In genomic region chr9:20558609-20559016, GRCh38 we compare ENCODE assay signal across 8 cellular contexts.
A peak's percentile ranks its signal among the peaks of the same experiment; 100 is the strongest.
DNase-seq lines count a peak whose midpoint lies in the region; ATAC-seq and TF ChIP-seq lines count a peak whose summit lies in the region.

No MANE protein-coding gene starts in this region.

- H3K36me3 Mint-ChIP-seq in T-helper 17 cell (ENCODE audit: low read depth) = no peaks in the 10 kb centered on the region

- H3K4me1 ChIP-seq in smooth muscle cell (ENCODE audit: low read depth) (peaks cover 18% of the 10 kb centered on the region), body of pancreas (peaks cover 24% of the 10 kb centered on the region)

- ATAC-seq in GM19035 (IDR thresholded peaks at IDR 0.05; ENCODE audit: unreplicated experiment) = no peak
- no peak for ATAC-seq in T-helper 17 cell
- ATAC-seq in body of pancreas = no peak

- peak overlapping the region; percentile 90 for H3K27ac ChIP-seq in smooth muscle cell (ENCODE audit: low read depth)
- no peak overlapping the region for H3K27ac ChIP-seq in body of pancreas

- H3K4me1 Mint-ChIP-seq in T-helper 17 cell = peaks cover 56% of the 10 kb centered on the region

- H2AFZ ChIP-seq in smooth muscle cell (ENCODE audit: low read depth) = no peak overlapping the region

- H3K27me3 Mint-ChIP-seq in T-helper 17 cell = no peaks in the 10 kb centered on the region

- no peak for TF ChIP-seq POLR2A in body of pancreas (IDR thresholded peaks at IDR 0.05)

- DNase-seq in GM12865 (ENCODE audit: low read depth) (peak; percentile 65), NCI-H446 treated with DMSO at 0.1 percent for 48 hours (lab: John Stamatoyannopoulos, UW) (peak; percentile 31), cardiac fibroblast (ENCODE audit: low read depth in 2 of 2) (peak; percentile 68 to 95), smooth muscle cell (lab: John Stamatoyannopoulos, UW; ENCODE audit: unreplicated experiment) (no peak), T-helper 17 cell (no peak), body of pancreas (no peak), SK-N-DZ (ENCODE audit: low spot score) (no peak)

- H3K79me2 ChIP-seq in smooth muscle cell (ENCODE audit: low read depth) = peaks cover 87% of the 10 kb centered on the region

- intact Hi-C loops in body of pancreas (cut with DNase I) = no loop called here

- no peaks in the 10 kb centered on the region for H3K9me3 ChIP-seq in smooth muscle cell (replicated peaks; ENCODE audit: low read depth)
- H3K9me3 ChIP-seq in T-helper 17 cell (ENCODE audit: control insufficient read depth, low read length, poor library complexity, severe bottlenecking) = no peaks in the 10 kb centered on the region
- no peaks in the 10 kb centered on the region for H3K9me3 ChIP-seq in body of pancreas

- WGBS in smooth muscle cell (ENCODE audit: low lambda C conversion rate) = 4% methylated on average over 2 of the region's 2 CpGs
- WGBS in body of pancreas, 2 donors = 75 to 81% methylated on average over 2 of the region's 2 CpGs

- peaks cover 53% of the 10 kb centered on the region for H4K20me1 ChIP-seq in smooth muscle cell (ENCODE audit: low read depth)

- H3K4me3 ChIP-seq in GM12865 (ENCODE audit: low read depth, low read length) (no peak overlapping the region), cardiac fibroblast (replicated peaks in 1 of 2; ENCODE audit: low read depth in 2 of 2, low read length in 2 of 2) (peak overlapping the region in 1 of 2 donors; percentile 15), smooth muscle cell (no peak overlapping the region), body of pancreas (no peak overlapping the region)

- H3K4me2 ChIP-seq in smooth muscle cell = peak overlapping the region; percentile 65

- H3K27me3 ChIP-seq in smooth muscle cell (ENCODE audit: low read depth) (no peaks in the 10 kb centered on the region), body of pancreas (no peaks in the 10 kb centered on the region)

- peaks cover 11% of the 10 kb centered on the region for H3F3A ChIP-seq in smooth muscle cell (ENCODE audit: low read depth)

- peak overlapping the region; percentile 61 for H3K9ac ChIP-seq in smooth muscle cell (ENCODE audit: low read depth)

- no peak overlapping the region for H3K27ac Mint-ChIP-seq in T-helper 17 cell

- H3K36me3 ChIP-seq in smooth muscle cell (ENCODE audit: low read depth) (no peaks in the 10 kb centered on the region), body of pancreas (replicated peaks in 1 of 2; ENCODE audit: insufficient read depth in 1 of 2, low read depth in 2 of 2) (no peaks in the 10 kb centered on the region)

- H3K4me3 Mint-ChIP-seq in T-helper 17 cell = no peak overlapping the region

- TF ChIP-seq CTCF in GM12865 (IDR thresholded peaks at IDR 0.05; ENCODE audit: insufficient read depth, low read depth, low read length, missing control alignments) = no peak
- TF ChIP-seq CTCF in cardiac fibroblast (IDR thresholded peaks at IDR 0.05; ENCODE audit: low read depth, low read length) = no peak
- TF ChIP-seq CTCF in smooth muscle cell (IDR thresholded peaks at IDR 0.05; ENCODE audit: borderline replicate concordance, insufficient read depth, poor library complexity, severe bottlenecking) = no peak
- TF ChIP-seq CTCF in body of pancreas (IDR thresholded peaks at IDR 0.05) = no peak

Comparison
In these comparisons a context has a peak if more than half of its experiments do, and no peak if none do; other contexts are left out.
1. DNase-seq: peak in GM12865 (single experiment), NCI-H446 treated with DMSO at 0.1 percent for 48 hours (single experiment) and cardiac fibroblast (2 of 2); none in smooth muscle cell (single experiment), T-helper 17 cell (0 of 3), body of pancreas (0 of 4) and SK-N-DZ (single experiment).